Comparison of ENCODE assay signal across 15 cellular contexts in genomic region chr14:98926151-98926550, GRCh38.
DNase-seq lines count a peak whose midpoint lies in the region; ATAC-seq, FAIRE-seq and TF ChIP-seq lines count a peak whose summit lies in the region.
"Had no signal": no experiment of that assay in that cellular context is flagged by ENCODE, and none has a peak within 500 bp of the region (broad histone marks: within the 10 kb centered on the region; RNA-seq: fewer than 3 reads in every experiment).

No MANE protein-coding gene starts in this region.

- CTCF ChIA-PET in activated CD4-positive, alpha-beta T cell treated with anti-CD3 and anti-CD28 coated beads, Interleukin-2, amount 10 ng/mL, durations not matched to agents 7 days and 5 days (lab: Charles Lee): no interaction called here

- H3K27me3 Mint-ChIP-seq in activated CD4-positive, alpha-beta T cell treated with anti-CD3 and anti-CD28 coated beads, Interleukin-2, amount 10 ng/mL, durations not matched to agents 7 days and 5 days: no peaks in the 10 kb centered on the region
- no peaks in the 10 kb centered on the region for H3K27me3 Mint-ChIP-seq in activated naive CD8-positive, alpha-beta T cell treated with anti-CD3 and anti-CD28 coated beads, Interleukin-2, amount 50 U/mL, for 24 hours
- H3K27me3 Mint-ChIP-seq: brain had no signal

- H3K4me1 Mint-ChIP-seq in activated CD4-positive, alpha-beta T cell treated with anti-CD3 and anti-CD28 coated beads, Interleukin-2, amount 10 ng/mL, durations not matched to agents 7 days and 5 days: peaks cover 47% of the 10 kb centered on the region
- H3K4me1 Mint-ChIP-seq in activated naive CD8-positive, alpha-beta T cell treated with anti-CD3 and anti-CD28 coated beads, Interleukin-2, amount 50 U/mL, for 24 hours: peaks cover 46% of the 10 kb centered on the region
- H3K4me1 Mint-ChIP-seq: brain had no signal

- POLR2A ChIA-PET in activated CD4-positive, alpha-beta T cell treated with anti-CD3 and anti-CD28 coated beads, Interleukin-2, amount 10 ng/mL, durations not matched to agents 7 days and 5 days (lab: Charles Lee): no interaction called here

- no peak for TF ChIP-seq POLR2A in GM12891 (IDR thresholded peaks at IDR 0.05; ENCODE audit: low read depth, low read length)

- peaks cover 0 to 2% of the 10 kb centered on the region in 2 donors for H3K4me1 ChIP-seq in small intestine (ENCODE audit: control insufficient read depth in 2 of 2, insufficient read depth in 1 of 2, low read depth in 1 of 2, low read length in 1 of 2)
- H3K4me1 ChIP-seq in SJCRH30: no peaks in the 10 kb centered on the region
- H3K4me1 ChIP-seq: BE2C, parathyroid adenoma had no signal

- ATAC-seq in activated naive CD8-positive, alpha-beta T cell treated with anti-CD3 and anti-CD28 coated beads, Interleukin-2, amount 50 U/mL, for 24 hours: no peak

- DNase-seq in Jurkat, Clone E6-1 (ENCODE audit: low read depth, low spot score): peak; percentile 95
- peak; percentile 70 for DNase-seq in activated CD4-positive, alpha-beta T cell treated with anti-CD3 and anti-CD28 coated beads, Interleukin-2, amount 10 ng/mL, durations not matched to agents 7 days and 5 days
- peak; percentile 18 for DNase-seq in activated naive CD8-positive, alpha-beta T cell treated with anti-CD3 and anti-CD28 coated beads, Interleukin-2, amount 50 U/mL, for 24 hours
- DNase-seq in small intestine (peak; percentile 66), cerebellar nuclear complex (lab: John Stamatoyannopoulos, UW) (no peak), SIG-M5 (lab: John Stamatoyannopoulos, UW) (no peak), SJCRH30 (no peak), GM12891 (ENCODE audit: insufficient read length, low spot score) (no peak)
- DNase-seq: BE2C, DMS79 treated with DMSO at 0.1 percent for 48 hours, NCI-H187 treated with DMSO at 0.1 percent for 48 hours, NCI-H526 treated with DMSO at 0.1 percent for 48 hours, SHP77 had no signal

- peak overlapping the region; percentile 89 for H3K27ac Mint-ChIP-seq in activated CD4-positive, alpha-beta T cell treated with anti-CD3 and anti-CD28 coated beads, Interleukin-2, amount 10 ng/mL, durations not matched to agents 7 days and 5 days
- H3K27ac Mint-ChIP-seq in activated naive CD8-positive, alpha-beta T cell treated with anti-CD3 and anti-CD28 coated beads, Interleukin-2, amount 50 U/mL, for 24 hours: no peak overlapping the region
- H3K27ac Mint-ChIP-seq: brain had no signal

- H3K9me3 ChIP-seq in small intestine (ENCODE audit: control insufficient read depth, low read depth) (no peaks in the 10 kb centered on the region), SJCRH30 (replicated peaks) (no peaks in the 10 kb centered on the region)
- H3K9me3 ChIP-seq: BE2C had no signal

- H3K27ac ChIP-seq in small intestine (ENCODE audit: low read depth in 1 of 2, low read length in 1 of 2): no peak overlapping the region
- H3K27ac ChIP-seq in SJCRH30: no peak overlapping the region
- H3K27ac ChIP-seq: parathyroid adenoma had no signal

- peaks cover 15% of the 10 kb centered on the region for H3K36me3 Mint-ChIP-seq in activated CD4-positive, alpha-beta T cell treated with anti-CD3 and anti-CD28 coated beads, Interleukin-2, amount 10 ng/mL, durations not matched to agents 7 days and 5 days (ENCODE audit: low read depth)
- peaks cover 2% of the 10 kb centered on the region for H3K36me3 Mint-ChIP-seq in activated naive CD8-positive, alpha-beta T cell treated with anti-CD3 and anti-CD28 coated beads, Interleukin-2, amount 50 U/mL, for 24 hours (ENCODE audit: low read depth)
- H3K36me3 Mint-ChIP-seq: brain had no signal

- H3K4me3 Mint-ChIP-seq in activated CD4-positive, alpha-beta T cell treated with anti-CD3 and anti-CD28 coated beads, Interleukin-2, amount 10 ng/mL, durations not matched to agents 7 days and 5 days: no peak overlapping the region
- no peak overlapping the region for H3K4me3 Mint-ChIP-seq in activated naive CD8-positive, alpha-beta T cell treated with anti-CD3 and anti-CD28 coated beads, Interleukin-2, amount 50 U/mL, for 24 hours
- H3K4me3 Mint-ChIP-seq: brain had no signal

- H3K27me3 ChIP-seq in small intestine (ENCODE audit: control insufficient read depth in 2 of 2, insufficient read depth in 2 of 2, low read length in 2 of 2) (no peaks in the 10 kb centered on the region), SJCRH30 (no peaks in the 10 kb centered on the region)
- H3K27me3 ChIP-seq: BE2C had no signal

- H3K9me3 Mint-ChIP-seq in activated CD4-positive, alpha-beta T cell treated with anti-CD3 and anti-CD28 coated beads, Interleukin-2, amount 10 ng/mL, durations not matched to agents 7 days and 5 days: peaks cover 18% of the 10 kb centered on the region
- peaks cover 12% of the 10 kb centered on the region for H3K9me3 Mint-ChIP-seq in activated naive CD8-positive, alpha-beta T cell treated with anti-CD3 and anti-CD28 coated beads, Interleukin-2, amount 50 U/mL, for 24 hours

- H3K36me3 ChIP-seq in small intestine (ENCODE audit: control insufficient read depth in 2 of 2, insufficient read depth in 2 of 2, low read length in 2 of 2): no peaks in the 10 kb centered on the region
- H3K36me3 ChIP-seq in SJCRH30: no peaks in the 10 kb centered on the region
- H3K36me3 ChIP-seq: BE2C had no signal

- H3K4me3 ChIP-seq in Jurkat, Clone E6-1 (ENCODE audit: low read length): no peak overlapping the region
- H3K4me3 ChIP-seq in small intestine (ENCODE audit: low read depth in 1 of 2, low read length in 2 of 2) (no peak overlapping the region), SJCRH30 (no peak overlapping the region)

- 21 to 68% (median 47%) methylated on average over 11 of the region's 11 CpGs for WGBS in small intestine, 3 donors

- FAIRE-seq in small intestine (lab: Jason Lieb, UNC): no peak
- no peak for FAIRE-seq in GM12891 (lab: Jason Lieb, UNC)

TF ChIP-seq in GM12891, 5 proteins besides CTCF, POLR2A, EP300 and RAD21:
- no peak for TF ChIP-seq TAF1 (IDR thresholded peaks at IDR 0.05; ENCODE audit: low read depth, low read length)
- no peak for TF ChIP-seq POU2F2 (IDR thresholded peaks at IDR 0.05; ENCODE audit: low read depth, low read length)
- TF ChIP-seq POLR2AphosphoS5 (IDR thresholded peaks at IDR 0.05; ENCODE audit: low read depth, low read length): no peak
- TF ChIP-seq SPI1 (IDR thresholded peaks at IDR 0.05; ENCODE audit: low read depth, low read length): no peak
- no peak for TF ChIP-seq PAX5 (IDR thresholded peaks at IDR 0.05; ENCODE audit: insufficient read depth, low read length, severe bottlenecking)

Comparison
In these comparisons a context has a peak if more than half of its experiments do, and no peak if none do; other contexts are left out.
1. DNase-seq: peak in Jurkat, Clone E6-1 (single experiment), activated CD4-positive, alpha-beta T cell treated with anti-CD3 and anti-CD28 coated beads, Interleukin-2, amount 10 ng/mL, durations not matched to agents 7 days and 5 days (single experiment), activated naive CD8-positive, alpha-beta T cell treated with anti-CD3 and anti-CD28 coated beads, Interleukin-2, amount 50 U/mL, for 24 hours (single experiment) and small intestine (single experiment); none in cerebellar nuclear complex (0 of 2), SIG-M5 (single experiment), SJCRH30 (0 of 2) and GM12891 (single experiment).